ENCODE assay signal across 15 cellular contexts in genomic region chr14:104446611-104447010, GRCh38.
"Had no signal": no experiment of that assay in that cellular context is flagged by ENCODE, and none has a peak within 500 bp of the region (broad histone marks: within the 10 kb centered on the region; RNA-seq: fewer than 3 reads in every experiment).

No MANE protein-coding gene starts in this region.

- H3K27ac ChIP-seq: brain microvascular endothelial cell, gastrocnemius medialis, neutrophil, parathyroid adenoma, suprapubic skin had no signal

- H3K4me1 ChIP-seq: gastrocnemius medialis, parathyroid adenoma, suprapubic skin had no signal

- H3K27ac Mint-ChIP-seq: activated naive CD4-positive, alpha-beta T cell treated with anti-CD3 and anti-CD28 coated beads for 36 hours; activated naive CD8-positive, alpha-beta T cell treated with anti-CD3 and anti-CD28 coated beads, Interleukin-2, amount 50 U/mL, for 24 hours; natural killer cell; stimulated activated naive CD8-positive, alpha-beta T cell treated with anti-CD3 and anti-CD28 coated beads, Interleukin-15, Interleukin-2, amounts not matched to agents 100 ng/mL and 50 ng/mL, for 24 hours had no signal

- H3K4me3 Mint-ChIP-seq: activated naive CD4-positive, alpha-beta T cell treated with anti-CD3 and anti-CD28 coated beads for 36 hours; activated naive CD8-positive, alpha-beta T cell treated with anti-CD3 and anti-CD28 coated beads, Interleukin-2, amount 50 U/mL, for 24 hours; natural killer cell; stimulated activated naive CD8-positive, alpha-beta T cell treated with anti-CD3 and anti-CD28 coated beads, Interleukin-15, Interleukin-2, amounts not matched to agents 100 ng/mL and 50 ng/mL, for 24 hours had no signal

- H3K4me1 Mint-ChIP-seq: activated naive CD8-positive, alpha-beta T cell treated with anti-CD3 and anti-CD28 coated beads, Interleukin-2, amount 50 U/mL, for 24 hours had no signal

- DNase-seq: activated CD4-positive, alpha-beta T cell treated with anti-CD3 and anti-CD28 coated beads for 4 hours; activated naive CD4-positive, alpha-beta T cell treated with anti-CD3 and anti-CD28 coated beads for 36 hours; activated naive CD8-positive, alpha-beta T cell treated with anti-CD3 and anti-CD28 coated beads, Interleukin-2, amount 50 U/mL, for 24 hours; activated T-cell treated with anti-CD3 and anti-CD28 coated beads for 4 hours; brain microvascular endothelial cell; cortex of kidney; gastrocnemius medialis; natural killer cell; SW 1271; T-helper 2 cell; trophoblast cell had no signal

- H3K27me3 ChIP-seq: brain microvascular endothelial cell, neutrophil had no signal

- H3K9me3 ChIP-seq: neutrophil, suprapubic skin had no signal

- H3K36me3 ChIP-seq: brain microvascular endothelial cell, gastrocnemius medialis, neutrophil, suprapubic skin had no signal

- H3K4me3 ChIP-seq: gastrocnemius medialis, suprapubic skin had no signal

- ATAC-seq: activated naive CD8-positive, alpha-beta T cell treated with anti-CD3 and anti-CD28 coated beads, Interleukin-2, amount 50 U/mL, for 24 hours; gastrocnemius medialis; natural killer cell had no signal
